Comparison of ENCODE assay signal across 8 cellular contexts in genomic region chr6:139341060-139341459, GRCh38.
"Had no signal": no experiment of that assay in that cellular context is flagged by ENCODE, and none has a peak within 500 bp of the region (broad histone marks: within the 10 kb centered on the region; RNA-seq: fewer than 3 reads in every experiment).

No MANE protein-coding gene starts in this region.

- H3K36me3 ChIP-seq: HAP-1 had no signal

- DNase-seq: GM23248, GOT3, H7, H9, HCEC 1CT, HFFc6 had no signal

- H3K9me3 ChIP-seq: HAP-1 had no signal

- H3K4me3 ChIP-seq: GM23248, GM23338, HAP-1 had no signal

- H3K27ac ChIP-seq: GM23248 had no signal
